10 cellular contexts compared by ENCODE assay signal in the genomic region with DNA sequence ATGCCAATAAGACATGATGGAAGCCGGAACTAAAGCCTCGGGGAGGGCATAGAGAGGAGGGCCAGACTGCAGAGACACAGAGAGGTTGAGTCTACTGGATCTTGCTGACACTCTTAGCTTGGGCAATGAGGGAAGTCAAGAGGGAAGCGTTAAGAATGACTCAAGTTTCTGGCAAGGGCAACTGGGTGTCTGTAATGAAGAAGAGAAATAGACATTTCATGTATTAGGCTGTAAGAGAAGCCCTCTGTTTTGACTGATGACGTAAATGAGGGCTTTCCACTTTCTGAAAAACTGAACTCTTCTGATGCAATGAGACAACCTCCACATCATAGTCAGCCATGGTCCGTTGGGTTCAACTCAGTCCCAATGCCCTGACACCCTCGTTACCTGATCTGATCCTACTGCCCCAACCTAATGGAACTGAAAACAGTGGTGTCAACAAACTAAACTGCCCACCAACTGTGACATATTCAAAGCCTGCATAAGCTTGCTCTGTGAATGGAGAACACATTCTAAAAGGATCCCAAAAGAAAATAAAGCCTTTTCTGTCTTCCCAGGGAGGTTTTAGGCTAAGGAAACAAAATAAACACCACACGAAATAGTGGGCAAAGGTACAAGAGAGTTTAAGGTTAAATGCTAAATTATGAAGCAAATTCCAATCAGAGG. TPM values are rescaled to one million over a fixed set of nuclear protein-coding genes. Genes with fewer than 3 reads are reported as not detected.
DNase-seq lines count a peak whose midpoint lies in the region; ATAC-seq and TF ChIP-seq lines count a peak whose summit lies in the region.
"Had no signal": no experiment of that assay in that cellular context is flagged by ENCODE, and none has a peak within 500 bp of the region (broad histone marks: within the 10 kb centered on the region; RNA-seq: fewer than 3 reads in every experiment).

No MANE protein-coding gene starts in this region.

- H3K9me3 ChIP-seq in right atrium auricular region = peaks cover 0 to 13% of the 10 kb centered on the region in 2 donors
- peaks cover 3 to 4% of the 10 kb centered on the region in 2 donors for H3K9me3 ChIP-seq in stomach smooth muscle (ENCODE audit: control insufficient read depth in 2 of 2, low read length in 2 of 2)

- peaks cover 5% of the 10 kb centered on the region for H3K9me3 Mint-ChIP-seq in glutamatergic neuron (ENCODE audit: unreplicated experiment)

- no peak for ATAC-seq in HG03565 (IDR thresholded peaks at IDR 0.05; ENCODE audit: unreplicated experiment)

- peaks cover 2% of the 10 kb centered on the region for H3K4me1 Mint-ChIP-seq in glutamatergic neuron (ENCODE audit: low read depth, unreplicated experiment)

- DNase-seq in HK-2 (ENCODE audit: unreplicated experiment) (peak; percentile 42), right atrium auricular region (ENCODE audit: low spot score) (peak; percentile 71), T-helper 9 cell (no peak), glutamatergic neuron (no peak)
- no peak for DNase-seq in stimulated activated naive CD4-positive, alpha-beta T cell treated with Interleukin-2 at 50 U/mL for 16 hours (lab: John Stamatoyannopoulos, UW)
- DNase-seq: erythroblast, T-helper 1 cell had no signal

- H3K27me3 ChIP-seq in right atrium auricular region (no peaks in the 10 kb centered on the region), stomach smooth muscle (ENCODE audit: control insufficient read depth in 1 of 2, insufficient read depth in 2 of 2, low read length in 2 of 2) (no peaks in the 10 kb centered on the region)

- H3K4me3 ChIP-seq in right atrium auricular region (no peak overlapping the region), stomach smooth muscle (ENCODE audit: low read length in 2 of 2) (peak overlapping the region; percentile 2 to 50)

- H3K27ac ChIP-seq in VCaP = peak overlapping the region; percentile 69
- peak overlapping the region; percentile 85 to 94 for H3K27ac ChIP-seq in right atrium auricular region
- peak overlapping the region; percentile 93 for H3K27ac ChIP-seq in stomach smooth muscle (ENCODE audit: low read length)

- no peak overlapping the region for H3K27ac Mint-ChIP-seq in glutamatergic neuron (ENCODE audit: unreplicated experiment)

- no peak overlapping the region for H3K4me3 Mint-ChIP-seq in glutamatergic neuron (ENCODE audit: unreplicated experiment)

- H3K9ac ChIP-seq in stomach smooth muscle (ENCODE audit: low read length in 2 of 2) = peak overlapping the region; percentile 61 to 68

- peaks cover 2% of the 10 kb centered on the region for H3K27me3 Mint-ChIP-seq in glutamatergic neuron (ENCODE audit: unreplicated experiment)

- H3K36me3 ChIP-seq in right atrium auricular region (no peaks in the 10 kb centered on the region), stomach smooth muscle (ENCODE audit: control insufficient read depth in 2 of 2, insufficient read depth in 2 of 2, low read length in 2 of 2) (no peaks in the 10 kb centered on the region)

- peaks cover 2% of the 10 kb centered on the region for H3K36me3 Mint-ChIP-seq in glutamatergic neuron (ENCODE audit: unreplicated experiment)

- H3K4me1 ChIP-seq in right atrium auricular region (peaks cover 0 to 36% of the 10 kb centered on the region in 2 donors), stomach smooth muscle (ENCODE audit: control insufficient read depth, insufficient read depth, low read length) (peaks cover 15% of the 10 kb centered on the region)

- TF ChIP-seq CTCF in VCaP (conservative IDR thresholded peaks at IDR 0.05) = no peak
- no peak for TF ChIP-seq CTCF in right atrium auricular region (IDR thresholded peaks at IDR 0.05)
- no peak for TF ChIP-seq CTCF in glutamatergic neuron (IDR thresholded peaks at IDR 0.05; ENCODE audit: partially characterized antibody, unreplicated experiment)

RNA-seq across cellular contexts. Expression of gene PNRC1, which starts 45.8 kb away (rescaled TPM):
- total RNA-seq in right atrium auricular region (100 to 1,000 TPM; 180 to 201 TPM), glutamatergic neuron (ENCODE audit: unreplicated experiment) (91.4 TPM)

Comparison
In these comparisons a context has a peak if more than half of its experiments do, and no peak if none do; other contexts are left out.
1. DNase-seq: peak in HK-2 (single experiment) and right atrium auricular region (single experiment); none in T-helper 9 cell (single experiment), glutamatergic neuron (single experiment) and stimulated activated naive CD4-positive, alpha-beta T cell treated with Interleukin-2 at 50 U/mL for 16 hours (single experiment).
2. H3K4me3 ChIP-seq: peak in stomach smooth muscle (2 of 2); none in right atrium auricular region (0 of 2).
3. Peak in every context shown above with its lines, with median percentiles within 50 percentile points of each other: H3K27ac ChIP-seq.